8 cellular contexts compared by ENCODE assay signal in the genomic region with DNA sequence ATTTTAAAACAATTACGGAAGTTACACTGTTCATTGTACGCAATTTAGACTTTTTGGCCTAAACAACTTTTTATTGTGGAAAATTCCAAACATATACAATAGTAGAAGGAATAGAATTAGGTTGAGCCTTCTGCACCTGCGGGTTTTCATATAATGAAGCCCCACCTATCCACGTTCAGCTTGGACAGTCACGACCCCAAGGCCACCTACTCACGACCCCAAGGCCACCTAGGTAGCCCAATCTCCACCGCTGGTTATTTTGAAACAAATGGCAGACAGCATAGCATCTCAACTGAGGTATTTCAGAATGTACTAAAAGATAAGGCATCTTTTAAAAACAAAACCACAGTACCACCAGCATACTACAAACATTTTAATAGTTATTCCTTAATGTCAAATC. TPM values are rescaled to one million over a fixed set of nuclear protein-coding genes. Genes with fewer than 3 reads are reported as not detected.
DNase-seq lines count a peak whose midpoint lies in the region; ATAC-seq, FAIRE-seq and TF ChIP-seq lines count a peak whose summit lies in the region.

No MANE protein-coding gene starts in this region.

- no peak for TF ChIP-seq CTCF in HepG2 (CRISPR knock-in tag; IDR thresholded peaks at IDR 0.05)
- TF ChIP-seq CTCF in suprapubic skin (IDR thresholded peaks at IDR 0.05), result no peak

- H3K27me3 Mint-ChIP-seq in activated CD4-positive, alpha-beta T cell treated with anti-CD3 and anti-CD28 coated beads, Interleukin-2, amount 10 ng/mL, durations not matched to agents 24 days and 14 days, result no peaks in the 10 kb centered on the region

- WGBS in HepG2 (ENCODE audit: low lambda C conversion rate), result 11% methylated on average over 7 of the region's 7 CpGs
- WGBS in suprapubic skin, result 14% methylated on average over 7 of the region's 7 CpGs

- peak overlapping the region; percentile 99 for H3K27ac Mint-ChIP-seq in activated CD4-positive, alpha-beta T cell treated with anti-CD3 and anti-CD28 coated beads, Interleukin-2, amount 10 ng/mL, durations not matched to agents 24 days and 14 days

- FAIRE-seq in HepG2 (lab: Jason Lieb, UNC), result no peak

- H3K79me2 ChIP-seq in HepG2 (ENCODE audit: insufficient read depth, low read length), result no peaks in the 10 kb centered on the region

- peak overlapping the region; percentile 92 for H3K4me2 ChIP-seq in HepG2 (ENCODE audit: low read depth, low read length)

- in situ Hi-C loops in HepG2 (cut with HindIII; ENCODE audit: extremely low pct_ligation_motif_present, low pct_unique_long_range_greater_than_20kb), result no loop called here
- in situ Hi-C loops in G401 (cut with HindIII; ENCODE audit: low sequenced_read_pairs), result no loop called here

- peaks cover 71% of the 10 kb centered on the region for H3K36me3 Mint-ChIP-seq in activated CD4-positive, alpha-beta T cell treated with anti-CD3 and anti-CD28 coated beads, Interleukin-2, amount 10 ng/mL, durations not matched to agents 24 days and 14 days (ENCODE audit: low read depth)

- H3K4me1 ChIP-seq in adipocyte (ENCODE audit: control insufficient read depth, insufficient read depth, low read length), result peaks cover 44% of the 10 kb centered on the region
- H3K4me1 ChIP-seq in HepG2 (ENCODE audit: insufficient read depth, low read length), result peaks cover 58% of the 10 kb centered on the region
- peaks cover 67% of the 10 kb centered on the region for H3K4me1 ChIP-seq in suprapubic skin

- TSS peak; percentile 51 for BruUV-seq in HepG2 (replicated peaks; lab: Mats Ljungman, UMichigan)

- H3K4me3 Mint-ChIP-seq in activated CD4-positive, alpha-beta T cell treated with anti-CD3 and anti-CD28 coated beads, Interleukin-2, amount 10 ng/mL, durations not matched to agents 24 days and 14 days, result peak overlapping the region; percentile 97

- TF ChIP-seq RAD21 in HepG2 (CRISPR knock-in tag; IDR thresholded peaks at IDR 0.05), result no peak

- peak overlapping the region; percentile 89 for H3K9ac ChIP-seq in adipocyte (ENCODE audit: low read length)
- H3K9ac ChIP-seq in HepG2 (ENCODE audit: insufficient read depth, low read depth, low read length), result peak overlapping the region; percentile 48; the same call in 1 of the 2 replicates

- H3K36me3 ChIP-seq in adipocyte (ENCODE audit: control insufficient read depth, insufficient read depth, low read length, severe bottlenecking) (no peaks in the 10 kb centered on the region), HepG2 (replicated peaks in 1 of 2; ENCODE audit: control insufficient read depth in 1 of 2, insufficient read depth in 2 of 2, low read length in 2 of 2) (no peaks in the 10 kb centered on the region), suprapubic skin (no peaks in the 10 kb centered on the region)

- H2AFZ ChIP-seq in HepG2 (ENCODE audit: low read length), result no peak overlapping the region

- POLR2A ChIA-PET in HepG2 (lab: Yijun Ruan, JAX), result interaction anchor here (0.9 to 2.7 kb wide), 10 partner anchors 10 to 58 kb away, joined by 3 to 12 read pairs (median 4); no protein-coding TSS in a partner anchor

- ATAC-seq in HepG2 (no peak), GM19452 (IDR thresholded peaks at IDR 0.05; ENCODE audit: unreplicated experiment) (no peak)

- H3K4me3 ChIP-seq in adipocyte (ENCODE audit: low read length) (peak overlapping the region; percentile 89), HepG2 (replicated peaks in 1 of 3; ENCODE audit: insufficient read depth in 1 of 3, low read depth in 2 of 3, low read length in 3 of 3) (peak overlapping the region; percentile 82 to 87 (median 85)), suprapubic skin (peak overlapping the region; percentile 90)

- TF ChIP-seq POLR2A in HepG2 (IDR thresholded peaks at IDR 0.05; ENCODE audit: insufficient read depth in 1 of 2, low read depth in 2 of 2, low read length in 2 of 2), result no peak
- TF ChIP-seq POLR2A in suprapubic skin (IDR thresholded peaks at IDR 0.05), result no peak

- no peaks in the 10 kb centered on the region for H4K20me1 ChIP-seq in HepG2 (ENCODE audit: insufficient read depth, low read length)

- peak; percentile 70 for DNase-seq in activated CD4-positive, alpha-beta T cell treated with anti-CD3 and anti-CD28 coated beads, Interleukin-2, amount 10 ng/mL, durations not matched to agents 24 days and 14 days
- DNase-seq in activated CD4-positive, alpha-beta T cell treated with anti-CD3 and anti-CD28 coated beads for 48 hours, result no peak
- DNase-seq in adipocyte (ENCODE audit: low read depth) (no peak), HepG2 (ENCODE audit: low spot score) (no peak), suprapubic skin (ENCODE audit: low spot score in 2 of 2) (no peak), cerebellar cortex (ENCODE audit: low spot score) (no peak), G401 (ENCODE audit: low spot score) (no peak)

- TF ChIP-seq EP300 in HepG2 (IDR thresholded peaks at IDR 0.05; ENCODE audit: low read depth in 2 of 2, low read length in 2 of 2) (no peak), HepG2 (CRISPR knock-in tag; IDR thresholded peaks at IDR 0.05; ENCODE audit: borderline replicate concordance) (no peak), suprapubic skin (IDR thresholded peaks at IDR 0.05) (no peak)

- peaks cover 71% of the 10 kb centered on the region for H3K4me1 Mint-ChIP-seq in activated CD4-positive, alpha-beta T cell treated with anti-CD3 and anti-CD28 coated beads, Interleukin-2, amount 10 ng/mL, durations not matched to agents 24 days and 14 days

- no peaks in the 10 kb centered on the region for H3K9me3 Mint-ChIP-seq in activated CD4-positive, alpha-beta T cell treated with anti-CD3 and anti-CD28 coated beads, Interleukin-2, amount 10 ng/mL, durations not matched to agents 24 days and 14 days

- CTCF ChIA-PET in HepG2 (lab: Yijun Ruan, JAX; ENCODE audit: low intra/inter-chr PET ratio, low total read pairs), result no interaction called here

- H3K9me3 ChIP-seq in adipocyte (ENCODE audit: control insufficient read depth, low read length) (no peaks in the 10 kb centered on the region), HepG2 (ENCODE audit: low read length) (no peaks in the 10 kb centered on the region), suprapubic skin (no peaks in the 10 kb centered on the region)

- no peak overlapping the region for H3K27ac ChIP-seq in HepG2 (ENCODE audit: extremely low read length, insufficient read depth, low read length)
- peak overlapping the region; percentile 81 for H3K27ac ChIP-seq in suprapubic skin

- intact Hi-C loops in activated CD4-positive, alpha-beta T cell treated with anti-CD3 and anti-CD28 coated beads, Interleukin-2, amount 10 ng/mL, durations not matched to agents 24 days and 14 days (cut with micrococcal nuclease), result loop anchor here (1.0 to 5.0 kb wide), 5 partner anchors 24 to 378 kb away; no protein-coding TSS in a partner anchor
- intact Hi-C loops in HepG2 (cut with micrococcal nuclease; ENCODE audit: unreplicated experiment), result no loop called here

- H3K27me3 ChIP-seq in adipocyte (replicated peaks; ENCODE audit: control insufficient read depth, insufficient read depth, low read length) (no peaks in the 10 kb centered on the region), HepG2 (ENCODE audit: control insufficient read depth in 1 of 2, insufficient read depth in 2 of 2, low read length in 2 of 2) (peaks cover 3 to 43% of the 10 kb centered on the region in 2 experiments), suprapubic skin (no peaks in the 10 kb centered on the region)

RNA-seq across cellular contexts. Expression of gene NLRC5, which starts 0.6 kb away (rescaled TPM):
- total RNA-seq in activated CD4-positive, alpha-beta T cell treated with anti-CD3 and anti-CD28 coated beads, Interleukin-2, amount 10 ng/mL, durations not matched to agents 24 days and 14 days, result 208 and 214 TPM in 2 replicates
- 3.1 and 6.3 TPM in 2 replicates for total RNA-seq in HepG2 (2016; rRNA removed; fragmentation: Illumina TruSeq; extraction: Trizol)
- total RNA-seq in HepG2 (2016; cell fraction: cytosol; rRNA removed; fragmentation: Illumina TruSeq; extraction: Trizol; ENCODE audit: low read depth), result 1.8 and 4.8 TPM in 2 replicates
- 3.7 and 4.8 TPM in 2 replicates for total RNA-seq in HepG2 (2016; cell fraction: insoluble cytoplasmic fraction; rRNA removed; fragmentation: Illumina TruSeq; extraction: Trizol)
- 2.8 and 2.9 TPM in 2 replicates for total RNA-seq in HepG2 (2016; cell fraction: membrane; rRNA removed; fragmentation: Illumina TruSeq; extraction: Trizol)
- 12.6 and 13.0 TPM in 2 replicates for total RNA-seq in HepG2 (2016; cell fraction: nucleus; rRNA removed; fragmentation: Illumina TruSeq; extraction: Trizol)
- polyA plus RNA-seq in HepG2 (2011; rRNA removed), result 12.7 and 15.7 TPM in 2 replicates
- polyA plus RNA-seq in HepG2 (2011; cell fraction: cytosol; rRNA removed), result 4.5 and 4.8 TPM in 2 replicates
- 114 and 130 TPM in 2 replicates for polyA plus RNA-seq in HepG2 (2011; cell fraction: nucleus; rRNA removed)
- polyA plus RNA-seq in HepG2 (2012), result 3.8 and 11.3 TPM in 2 replicates
- 0.85 and 0.96 TPM in 2 replicates for polyA plus RNA-seq in HepG2 (2016; cell fraction: cytosol; fragmentation: Illumina TruSeq; extraction: Trizol; ENCODE audit: low read depth)
- 3.1 and 3.4 TPM in 2 replicates for polyA plus RNA-seq in HepG2 (2016; cell fraction: insoluble cytoplasmic fraction; fragmentation: Illumina TruSeq; extraction: Trizol; ENCODE audit: low read depth)
- 2.0 and 2.8 TPM in 2 replicates for polyA plus RNA-seq in HepG2 (2016; cell fraction: membrane; fragmentation: Illumina TruSeq; extraction: Trizol; ENCODE audit: low read depth)
- polyA plus RNA-seq in HepG2 (2016; cell fraction: nucleus; fragmentation: Illumina TruSeq; extraction: Trizol; ENCODE audit: insufficient read depth, low read depth), result 16.8 and 24.4 TPM in 2 replicates
- polyA minus RNA-seq in HepG2 (2011; rRNA and poly(A)+ RNA removed; ENCODE audit: low replicate concordance), result 21.4 and 102 TPM in 2 replicates
- 4.4 and 4.9 TPM in 2 replicates for polyA minus RNA-seq in HepG2 (2011; cell fraction: cytosol; rRNA and poly(A)+ RNA removed)
- 33.9 and 46.2 TPM in 2 replicates for polyA minus RNA-seq in HepG2 (2011; cell fraction: nucleus; rRNA and poly(A)+ RNA removed)
- 100 to 1,000 TPM in 1 of 4 donors, 10 to 100 TPM in 3; 36.9 to 133 (median 54.4) TPM for total RNA-seq in suprapubic skin
- 0.07 TPM in 1 of 2 replicates, not detected in the other for total RNA-seq in G401 (2014; rRNA removed; shearing (Covaris generic))

RNA-seq across cellular contexts. Expression of gene CETP, which starts 28.2 kb away (rescaled TPM):
- not detected in 2 replicates for total RNA-seq in activated CD4-positive, alpha-beta T cell treated with anti-CD3 and anti-CD28 coated beads, Interleukin-2, amount 10 ng/mL, durations not matched to agents 24 days and 14 days
- total RNA-seq in HepG2 (2016; rRNA removed; fragmentation: Illumina TruSeq; extraction: Trizol) (0.31 TPM in 1 of 2 replicates, not detected in the other), suprapubic skin (1 to 10 TPM in 1 of 4 donors, under 1 TPM in 1, not detected in 2; 0.72 to 1.7 TPM)
- total RNA-seq in HepG2 (2016; cell fraction: cytosol; rRNA removed; fragmentation: Illumina TruSeq; extraction: Trizol; ENCODE audit: low read depth), result not detected in 2 replicates
- total RNA-seq in HepG2 (2016; cell fraction: insoluble cytoplasmic fraction; rRNA removed; fragmentation: Illumina TruSeq; extraction: Trizol), result 0.17 TPM in 1 of 2 replicates, not detected in the other
- total RNA-seq in HepG2 (2016; cell fraction: membrane; rRNA removed; fragmentation: Illumina TruSeq; extraction: Trizol), result 0.14 and 0.25 TPM in 2 replicates
- 0.28 TPM in 2 replicates for total RNA-seq in HepG2 (2016; cell fraction: nucleus; rRNA removed; fragmentation: Illumina TruSeq; extraction: Trizol)
- polyA plus RNA-seq in HepG2 (2011; rRNA removed), result 9.8 and 15.7 TPM in 2 replicates
- polyA plus RNA-seq in HepG2 (2011; cell fraction: cytosol; rRNA removed), result 7.5 and 11.8 TPM in 2 replicates
- 8.6 and 9.0 TPM in 2 replicates for polyA plus RNA-seq in HepG2 (2011; cell fraction: nucleus; rRNA removed)
- polyA plus RNA-seq in HepG2 (2012), result 1.5 and 3.1 TPM in 2 replicates
- polyA plus RNA-seq in HepG2 (2016; cell fraction: cytosol; fragmentation: Illumina TruSeq; extraction: Trizol; ENCODE audit: low read depth), result 0.25 and 0.33 TPM in 2 replicates
- polyA plus RNA-seq in HepG2 (2016; cell fraction: insoluble cytoplasmic fraction; fragmentation: Illumina TruSeq; extraction: Trizol; ENCODE audit: low read depth), result 0.32 and 0.36 TPM in 2 replicates
- 0.11 and 0.17 TPM in 2 replicates for polyA plus RNA-seq in HepG2 (2016; cell fraction: membrane; fragmentation: Illumina TruSeq; extraction: Trizol; ENCODE audit: low read depth)
- 0.56 and 0.62 TPM in 2 replicates for polyA plus RNA-seq in HepG2 (2016; cell fraction: nucleus; fragmentation: Illumina TruSeq; extraction: Trizol; ENCODE audit: insufficient read depth, low read depth)
- 0.07 and 7.1 TPM in 2 replicates for polyA minus RNA-seq in HepG2 (2011; rRNA and poly(A)+ RNA removed; ENCODE audit: low replicate concordance)
- polyA minus RNA-seq in HepG2 (2011; cell fraction: cytosol; rRNA and poly(A)+ RNA removed), result 2.1 and 4.2 TPM in 2 replicates
- polyA minus RNA-seq in HepG2 (2011; cell fraction: nucleus; rRNA and poly(A)+ RNA removed), result 1.5 and 2.5 TPM in 2 replicates
- total RNA-seq in G401 (2014; rRNA removed; shearing (Covaris generic)), result not detected in 2 replicates

RNA-seq across cellular contexts. Expression of gene HERPUD1, which starts 58.0 kb away (rescaled TPM):
- 155 and 164 TPM in 2 replicates for total RNA-seq in activated CD4-positive, alpha-beta T cell treated with anti-CD3 and anti-CD28 coated beads, Interleukin-2, amount 10 ng/mL, durations not matched to agents 24 days and 14 days
- total RNA-seq in HepG2 (2016; rRNA removed; fragmentation: Illumina TruSeq; extraction: Trizol) (65.3 and 96.2 TPM in 2 replicates), suprapubic skin (100 to 1,000 TPM; 146 to 246 (median 160) TPM)
- total RNA-seq in HepG2 (2016; cell fraction: cytosol; rRNA removed; fragmentation: Illumina TruSeq; extraction: Trizol; ENCODE audit: low read depth), result 30.1 and 30.9 TPM in 2 replicates
- 63.9 and 93.3 TPM in 2 replicates for total RNA-seq in HepG2 (2016; cell fraction: insoluble cytoplasmic fraction; rRNA removed; fragmentation: Illumina TruSeq; extraction: Trizol)
- 64.8 and 86.4 TPM in 2 replicates for total RNA-seq in HepG2 (2016; cell fraction: membrane; rRNA removed; fragmentation: Illumina TruSeq; extraction: Trizol)
- total RNA-seq in HepG2 (2016; cell fraction: nucleus; rRNA removed; fragmentation: Illumina TruSeq; extraction: Trizol), result 133 and 155 TPM in 2 replicates
- 311 and 323 TPM in 2 replicates for polyA plus RNA-seq in HepG2 (2011; rRNA removed)
- 179 and 230 TPM in 2 replicates for polyA plus RNA-seq in HepG2 (2011; cell fraction: cytosol; rRNA removed)
- polyA plus RNA-seq in HepG2 (2011; cell fraction: nucleus; rRNA removed), result 192 and 208 TPM in 2 replicates
- 165 and 190 TPM in 2 replicates for polyA plus RNA-seq in HepG2 (2012)
- polyA plus RNA-seq in HepG2 (2016; cell fraction: cytosol; fragmentation: Illumina TruSeq; extraction: Trizol; ENCODE audit: low read depth), result 33.0 and 44.6 TPM in 2 replicates
- 80.1 and 93.2 TPM in 2 replicates for polyA plus RNA-seq in HepG2 (2016; cell fraction: insoluble cytoplasmic fraction; fragmentation: Illumina TruSeq; extraction: Trizol; ENCODE audit: low read depth)
- 58.1 and 78.2 TPM in 2 replicates for polyA plus RNA-seq in HepG2 (2016; cell fraction: membrane; fragmentation: Illumina TruSeq; extraction: Trizol; ENCODE audit: low read depth)
- 216 and 231 TPM in 2 replicates for polyA plus RNA-seq in HepG2 (2016; cell fraction: nucleus; fragmentation: Illumina TruSeq; extraction: Trizol; ENCODE audit: insufficient read depth, low read depth)
- polyA minus RNA-seq in HepG2 (2011; rRNA and poly(A)+ RNA removed; ENCODE audit: low replicate concordance), result 206 and 472 TPM in 2 replicates
- 126 and 139 TPM in 2 replicates for polyA minus RNA-seq in HepG2 (2011; cell fraction: cytosol; rRNA and poly(A)+ RNA removed)
- polyA minus RNA-seq in HepG2 (2011; cell fraction: nucleus; rRNA and poly(A)+ RNA removed), result 287 and 365 TPM in 2 replicates
- total RNA-seq in G401 (2014; rRNA removed; shearing (Covaris generic)), result 49.0 and 75.8 TPM in 2 replicates
